Comparison of ENCODE assay signal across 1 cellular context in the genomic region with DNA sequence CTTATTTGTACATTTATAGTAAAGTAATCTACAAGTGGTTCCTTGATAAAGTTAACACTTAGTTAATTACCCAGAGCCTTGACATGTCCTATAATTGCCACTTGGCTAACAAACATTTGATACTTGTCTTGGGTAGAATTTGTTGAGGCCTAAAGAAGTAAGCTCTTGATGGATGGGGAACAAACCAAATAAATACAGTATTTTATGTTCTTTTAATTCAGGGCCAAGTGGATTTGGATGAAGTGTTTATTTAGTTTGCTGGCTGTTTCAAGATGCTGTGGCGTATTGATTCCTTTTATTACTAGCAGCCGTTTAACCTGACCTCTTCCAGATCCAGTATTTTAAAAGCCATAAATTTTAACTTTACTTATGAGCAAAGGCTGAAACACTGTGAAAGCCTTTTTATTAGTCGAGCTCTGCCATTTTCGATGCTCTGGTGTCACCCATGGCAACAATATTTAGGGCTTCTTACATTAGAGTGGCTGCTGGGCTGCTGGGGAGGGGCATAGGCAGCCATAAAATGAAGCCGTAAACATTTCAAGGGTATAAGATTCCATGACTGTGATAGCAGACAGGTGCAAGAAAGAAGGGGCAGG.
TF ChIP-seq lines count a peak whose summit lies in the region.

No MANE protein-coding gene starts in this region.

TF ChIP-seq in HEK293, 187 proteins besides CTCF, POLR2A, EP300 and RAD21 (continued from another document and continues in another):
- TF ChIP-seq, protein P1, sequence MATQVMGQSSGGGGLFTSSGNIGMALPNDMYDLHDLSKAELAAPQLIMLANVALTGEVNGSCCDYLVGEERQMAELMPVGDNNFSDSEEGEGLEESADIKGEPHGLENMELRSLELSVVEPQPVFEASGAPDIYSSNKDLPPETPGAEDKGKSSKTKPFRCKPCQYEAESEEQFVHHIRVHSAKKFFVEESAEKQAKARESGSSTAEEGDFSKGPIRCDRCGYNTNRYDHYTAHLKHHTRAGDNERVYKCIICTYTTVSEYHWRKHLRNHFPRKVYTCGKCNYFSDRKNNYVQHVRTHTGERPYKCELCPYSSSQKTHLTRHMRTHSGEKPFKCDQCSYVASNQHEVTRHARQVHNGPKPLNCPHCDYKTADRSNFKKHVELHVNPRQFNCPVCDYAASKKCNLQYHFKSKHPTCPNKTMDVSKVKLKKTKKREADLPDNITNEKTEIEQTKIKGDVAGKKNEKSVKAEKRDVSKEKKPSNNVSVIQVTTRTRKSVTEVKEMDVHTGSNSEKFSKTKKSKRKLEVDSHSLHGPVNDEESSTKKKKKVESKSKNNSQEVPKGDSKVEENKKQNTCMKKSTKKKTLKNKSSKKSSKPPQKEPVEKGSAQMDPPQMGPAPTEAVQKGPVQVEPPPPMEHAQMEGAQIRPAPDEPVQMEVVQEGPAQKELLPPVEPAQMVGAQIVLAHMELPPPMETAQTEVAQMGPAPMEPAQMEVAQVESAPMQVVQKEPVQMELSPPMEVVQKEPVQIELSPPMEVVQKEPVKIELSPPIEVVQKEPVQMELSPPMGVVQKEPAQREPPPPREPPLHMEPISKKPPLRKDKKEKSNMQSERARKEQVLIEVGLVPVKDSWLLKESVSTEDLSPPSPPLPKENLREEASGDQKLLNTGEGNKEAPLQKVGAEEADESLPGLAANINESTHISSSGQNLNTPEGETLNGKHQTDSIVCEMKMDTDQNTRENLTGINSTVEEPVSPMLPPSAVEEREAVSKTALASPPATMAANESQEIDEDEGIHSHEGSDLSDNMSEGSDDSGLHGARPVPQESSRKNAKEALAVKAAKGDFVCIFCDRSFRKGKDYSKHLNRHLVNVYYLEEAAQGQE (tag by site-specific recombination; IDR thresholded peaks at IDR 0.05): no peak
- TF ChIP-seq ZNF600 (tag by site-specific recombination; IDR thresholded peaks at IDR 0.05): no peak
- peak; percentile 11; the same call in 1 of the 2 replicates for TF ChIP-seq TRIM28 (IDR thresholded peaks at IDR 0.05; ENCODE audit: borderline replicate concordance, low read length)
- TF ChIP-seq SCRT1 (tag by site-specific recombination; IDR thresholded peaks at IDR 0.05; ENCODE audit: borderline replicate concordance): peak; percentile 64
- TF ChIP-seq ZNF707 (tag by site-specific recombination; IDR thresholded peaks at IDR 0.05): no peak
- TF ChIP-seq MYNN (tag by site-specific recombination; IDR thresholded peaks at IDR 0.05; ENCODE audit: borderline replicate concordance): no peak
- peak; percentile 32; the same call in 1 of the 2 replicates for TF ChIP-seq ZSCAN16 (tag by site-specific recombination; IDR thresholded peaks at IDR 0.05)
- 0 out of 2 replicates have a peak, but pooled peaks have one; percentile 19 for TF ChIP-seq ZNF626 (tag by site-specific recombination; IDR thresholded peaks at IDR 0.05)
- TF ChIP-seq KLF8 (tag by site-specific recombination; IDR thresholded peaks at IDR 0.05): no peak
- no peak for TF ChIP-seq ZNF292 (tag by site-specific recombination; IDR thresholded peaks at IDR 0.05; ENCODE audit: borderline replicate concordance, low read depth)
- TF ChIP-seq MEIS1 (CRISPR knock-in tag; IDR thresholded peaks at IDR 0.05; ENCODE audit: borderline replicate concordance): no peak
- TF ChIP-seq, protein P2, sequence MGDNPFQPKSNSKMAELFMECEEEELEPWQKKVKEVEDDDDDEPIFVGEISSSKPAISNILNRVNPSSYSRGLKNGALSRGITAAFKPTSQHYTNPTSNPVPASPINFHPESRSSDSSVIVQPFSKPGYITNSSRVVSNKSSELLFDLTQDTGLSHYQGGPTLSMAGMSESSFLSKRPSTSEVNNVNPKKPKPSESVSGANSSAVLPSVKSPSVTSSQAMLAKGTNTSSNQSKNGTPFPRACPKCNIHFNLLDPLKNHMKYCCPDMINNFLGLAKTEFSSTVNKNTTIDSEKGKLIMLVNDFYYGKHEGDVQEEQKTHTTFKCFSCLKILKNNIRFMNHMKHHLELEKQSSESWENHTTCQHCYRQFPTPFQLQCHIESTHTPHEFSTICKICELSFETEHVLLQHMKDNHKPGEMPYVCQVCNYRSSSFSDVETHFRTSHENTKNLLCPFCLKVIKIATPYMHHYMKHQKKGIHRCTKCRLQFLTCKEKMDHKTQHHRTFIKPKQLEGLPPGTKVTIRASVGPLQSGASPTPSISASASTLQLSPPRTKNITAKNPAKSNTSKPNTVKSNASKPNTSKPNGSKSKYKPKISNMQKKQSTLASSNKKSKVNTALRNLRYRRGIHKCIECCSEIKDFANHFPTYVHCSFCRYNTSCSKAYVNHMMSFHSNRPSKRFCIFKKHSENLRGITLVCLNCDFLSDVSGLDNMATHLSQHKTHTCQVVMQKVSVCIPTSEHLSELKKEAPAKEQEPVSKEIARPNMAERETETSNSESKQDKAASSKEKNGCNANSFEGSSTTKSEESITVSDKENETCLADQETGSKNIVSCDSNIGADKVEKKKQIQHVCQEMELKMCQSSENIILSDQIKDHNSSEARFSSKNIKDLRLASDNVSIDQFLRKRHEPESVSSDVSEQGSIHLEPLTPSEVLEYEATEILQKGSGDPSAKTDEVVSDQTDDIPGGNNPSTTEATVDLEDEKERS (tag by site-specific recombination; IDR thresholded peaks at IDR 0.05): no peak
- TF ChIP-seq ZNF501 (tag by site-specific recombination; IDR thresholded peaks at IDR 0.05): no peak
- TF ChIP-seq ZFP37 (tag by site-specific recombination; IDR thresholded peaks at IDR 0.05): no peak
- no peak for TF ChIP-seq ZFP41 (tag by site-specific recombination; IDR thresholded peaks at IDR 0.05; ENCODE audit: borderline replicate concordance)
- TF ChIP-seq ZNF121 (tag by site-specific recombination; IDR thresholded peaks at IDR 0.05): no peak; the same call in 1 of the 2 replicates
- TF ChIP-seq GLI2 (tag by site-specific recombination; IDR thresholded peaks at IDR 0.05; ENCODE audit: borderline replicate concordance, low read depth): peak; percentile 88
- TF ChIP-seq, protein P3, sequence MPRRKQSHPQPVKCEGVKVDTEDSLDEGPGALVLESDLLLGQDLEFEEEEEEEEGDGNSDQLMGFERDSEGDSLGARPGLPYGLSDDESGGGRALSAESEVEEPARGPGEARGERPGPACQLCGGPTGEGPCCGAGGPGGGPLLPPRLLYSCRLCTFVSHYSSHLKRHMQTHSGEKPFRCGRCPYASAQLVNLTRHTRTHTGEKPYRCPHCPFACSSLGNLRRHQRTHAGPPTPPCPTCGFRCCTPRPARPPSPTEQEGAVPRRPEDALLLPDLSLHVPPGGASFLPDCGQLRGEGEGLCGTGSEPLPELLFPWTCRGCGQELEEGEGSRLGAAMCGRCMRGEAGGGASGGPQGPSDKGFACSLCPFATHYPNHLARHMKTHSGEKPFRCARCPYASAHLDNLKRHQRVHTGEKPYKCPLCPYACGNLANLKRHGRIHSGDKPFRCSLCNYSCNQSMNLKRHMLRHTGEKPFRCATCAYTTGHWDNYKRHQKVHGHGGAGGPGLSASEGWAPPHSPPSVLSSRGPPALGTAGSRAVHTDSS (tag by site-specific recombination; IDR thresholded peaks at IDR 0.05): peak; percentile 48; the same call in 1 of the 2 replicates
- TF ChIP-seq ZNF184 (tag by site-specific recombination; IDR thresholded peaks at IDR 0.05): no peak
- no peak for TF ChIP-seq ZNF214 (tag by site-specific recombination; IDR thresholded peaks at IDR 0.05; ENCODE audit: borderline replicate concordance)
- TF ChIP-seq, protein P4, sequence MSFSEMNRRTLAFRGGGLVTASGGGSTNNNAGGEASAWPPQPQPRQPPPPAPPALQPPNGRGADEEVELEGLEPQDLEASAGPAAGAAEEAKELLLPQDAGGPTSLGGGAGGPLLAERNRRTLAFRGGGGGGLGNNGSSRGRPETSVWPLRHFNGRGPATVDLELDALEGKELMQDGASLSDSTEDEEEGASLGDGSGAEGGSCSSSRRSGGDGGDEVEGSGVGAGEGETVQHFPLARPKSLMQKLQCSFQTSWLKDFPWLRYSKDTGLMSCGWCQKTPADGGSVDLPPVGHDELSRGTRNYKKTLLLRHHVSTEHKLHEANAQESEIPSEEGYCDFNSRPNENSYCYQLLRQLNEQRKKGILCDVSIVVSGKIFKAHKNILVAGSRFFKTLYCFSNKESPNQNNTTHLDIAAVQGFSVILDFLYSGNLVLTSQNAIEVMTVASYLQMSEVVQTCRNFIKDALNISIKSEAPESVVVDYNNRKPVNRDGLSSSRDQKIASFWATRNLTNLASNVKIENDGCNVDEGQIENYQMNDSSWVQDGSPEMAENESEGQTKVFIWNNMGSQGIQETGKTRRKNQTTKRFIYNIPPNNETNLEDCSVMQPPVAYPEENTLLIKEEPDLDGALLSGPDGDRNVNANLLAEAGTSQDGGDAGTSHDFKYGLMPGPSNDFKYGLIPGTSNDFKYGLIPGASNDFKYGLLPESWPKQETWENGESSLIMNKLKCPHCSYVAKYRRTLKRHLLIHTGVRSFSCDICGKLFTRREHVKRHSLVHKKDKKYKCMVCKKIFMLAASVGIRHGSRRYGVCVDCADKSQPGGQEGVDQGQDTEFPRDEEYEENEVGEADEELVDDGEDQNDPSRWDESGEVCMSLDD (tag by site-specific recombination; IDR thresholded peaks at IDR 0.05): no peak
- TF ChIP-seq ZNF677 (tag by site-specific recombination; IDR thresholded peaks at IDR 0.05): no peak
- TF ChIP-seq ZNF426 (tag by site-specific recombination; IDR thresholded peaks at IDR 0.05): 0 out of 2 replicates have a peak, but pooled peaks have one; percentile 10
- no peak for TF ChIP-seq ZNF324 (tag by site-specific recombination; IDR thresholded peaks at IDR 0.05)
- TF ChIP-seq MZF1 (tag by site-specific recombination; IDR thresholded peaks at IDR 0.05; ENCODE audit: borderline replicate concordance): no peak; the same call in 1 of the 2 replicates
- TF ChIP-seq, protein P5, sequence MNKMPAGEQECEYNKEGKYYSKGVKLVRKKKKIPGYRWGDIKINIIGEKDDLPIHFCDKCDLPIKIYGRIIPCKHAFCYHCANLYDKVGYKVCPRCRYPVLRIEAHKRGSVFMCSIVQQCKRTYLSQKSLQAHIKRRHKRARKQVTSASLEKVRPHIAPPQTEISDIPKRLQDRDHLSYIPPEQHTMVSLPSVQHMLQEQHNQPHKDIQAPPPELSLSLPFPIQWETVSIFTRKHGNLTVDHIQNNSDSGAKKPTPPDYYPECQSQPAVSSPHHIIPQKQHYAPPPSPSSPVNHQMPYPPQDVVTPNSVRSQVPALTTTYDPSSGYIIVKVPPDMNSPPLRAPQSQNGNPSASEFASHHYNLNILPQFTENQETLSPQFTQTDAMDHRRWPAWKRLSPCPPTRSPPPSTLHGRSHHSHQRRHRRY (tag by site-specific recombination; IDR thresholded peaks at IDR 0.05): no peak
- no peak for TF ChIP-seq SP3 (tag by site-specific recombination; IDR thresholded peaks at IDR 0.05)
- no peak for TF ChIP-seq ZNF629 (tag by site-specific recombination; IDR thresholded peaks at IDR 0.05)
- no peak for TF ChIP-seq ZNF157 (tag by site-specific recombination; IDR thresholded peaks at IDR 0.05)
- no peak for TF ChIP-seq ZNF514 (tag by site-specific recombination; IDR thresholded peaks at IDR 0.05)
- peak; percentile 95 for TF ChIP-seq OSR2 (tag by site-specific recombination; IDR thresholded peaks at IDR 0.05)
- TF ChIP-seq ZSCAN30 (tag by site-specific recombination; IDR thresholded peaks at IDR 0.05): peak; percentile 84; the same call in 1 of the 2 replicates
- TF ChIP-seq ZNF791 (tag by site-specific recombination; IDR thresholded peaks at IDR 0.05): no peak
- TF ChIP-seq ZFHX2 (tag by site-specific recombination; conservative IDR thresholded peaks at IDR 0.05): no peak
- TF ChIP-seq, protein P6, sequence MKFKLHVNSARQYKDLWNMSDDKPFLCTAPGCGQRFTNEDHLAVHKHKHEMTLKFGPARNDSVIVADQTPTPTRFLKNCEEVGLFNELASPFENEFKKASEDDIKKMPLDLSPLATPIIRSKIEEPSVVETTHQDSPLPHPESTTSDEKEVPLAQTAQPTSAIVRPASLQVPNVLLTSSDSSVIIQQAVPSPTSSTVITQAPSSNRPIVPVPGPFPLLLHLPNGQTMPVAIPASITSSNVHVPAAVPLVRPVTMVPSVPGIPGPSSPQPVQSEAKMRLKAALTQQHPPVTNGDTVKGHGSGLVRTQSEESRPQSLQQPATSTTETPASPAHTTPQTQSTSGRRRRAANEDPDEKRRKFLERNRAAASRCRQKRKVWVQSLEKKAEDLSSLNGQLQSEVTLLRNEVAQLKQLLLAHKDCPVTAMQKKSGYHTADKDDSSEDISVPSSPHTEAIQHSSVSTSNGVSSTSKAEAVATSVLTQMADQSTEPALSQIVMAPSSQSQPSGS (tag by site-specific recombination; IDR thresholded peaks at IDR 0.05; ENCODE audit: low read depth): no peak
- peak; percentile 99 for TF ChIP-seq FEZF1 (tag by site-specific recombination; IDR thresholded peaks at IDR 0.05)
- TF ChIP-seq ZNF138 (tag by site-specific recombination; IDR thresholded peaks at IDR 0.05; ENCODE audit: borderline replicate concordance): no peak
- TF ChIP-seq, protein P7, sequence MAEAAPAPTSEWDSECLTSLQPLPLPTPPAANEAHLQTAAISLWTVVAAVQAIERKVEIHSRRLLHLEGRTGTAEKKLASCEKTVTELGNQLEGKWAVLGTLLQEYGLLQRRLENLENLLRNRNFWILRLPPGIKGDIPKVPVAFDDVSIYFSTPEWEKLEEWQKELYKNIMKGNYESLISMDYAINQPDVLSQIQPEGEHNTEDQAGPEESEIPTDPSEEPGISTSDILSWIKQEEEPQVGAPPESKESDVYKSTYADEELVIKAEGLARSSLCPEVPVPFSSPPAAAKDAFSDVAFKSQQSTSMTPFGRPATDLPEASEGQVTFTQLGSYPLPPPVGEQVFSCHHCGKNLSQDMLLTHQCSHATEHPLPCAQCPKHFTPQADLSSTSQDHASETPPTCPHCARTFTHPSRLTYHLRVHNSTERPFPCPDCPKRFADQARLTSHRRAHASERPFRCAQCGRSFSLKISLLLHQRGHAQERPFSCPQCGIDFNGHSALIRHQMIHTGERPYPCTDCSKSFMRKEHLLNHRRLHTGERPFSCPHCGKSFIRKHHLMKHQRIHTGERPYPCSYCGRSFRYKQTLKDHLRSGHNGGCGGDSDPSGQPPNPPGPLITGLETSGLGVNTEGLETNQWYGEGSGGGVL (tag by site-specific recombination; IDR thresholded peaks at IDR 0.05): no peak
- no peak for TF ChIP-seq HOXC10 (CRISPR knock-in tag; IDR thresholded peaks at IDR 0.05)
- TF ChIP-seq HOXD13 (CRISPR knock-in tag; IDR thresholded peaks at IDR 0.05; ENCODE audit: borderline replicate concordance): no peak
- TF ChIP-seq KLF16 (tag by site-specific recombination; IDR thresholded peaks at IDR 0.05): no peak
- peak; percentile 72 for TF ChIP-seq IKZF3 (tag by site-specific recombination; IDR thresholded peaks at IDR 0.05)
- TF ChIP-seq RBAK (tag by site-specific recombination; IDR thresholded peaks at IDR 0.05): no peak
- TF ChIP-seq ZNF211 (tag by site-specific recombination; IDR thresholded peaks at IDR 0.05; ENCODE audit: low read depth): no peak
